8 cellular contexts compared by ENCODE assay signal in the genomic region with DNA sequence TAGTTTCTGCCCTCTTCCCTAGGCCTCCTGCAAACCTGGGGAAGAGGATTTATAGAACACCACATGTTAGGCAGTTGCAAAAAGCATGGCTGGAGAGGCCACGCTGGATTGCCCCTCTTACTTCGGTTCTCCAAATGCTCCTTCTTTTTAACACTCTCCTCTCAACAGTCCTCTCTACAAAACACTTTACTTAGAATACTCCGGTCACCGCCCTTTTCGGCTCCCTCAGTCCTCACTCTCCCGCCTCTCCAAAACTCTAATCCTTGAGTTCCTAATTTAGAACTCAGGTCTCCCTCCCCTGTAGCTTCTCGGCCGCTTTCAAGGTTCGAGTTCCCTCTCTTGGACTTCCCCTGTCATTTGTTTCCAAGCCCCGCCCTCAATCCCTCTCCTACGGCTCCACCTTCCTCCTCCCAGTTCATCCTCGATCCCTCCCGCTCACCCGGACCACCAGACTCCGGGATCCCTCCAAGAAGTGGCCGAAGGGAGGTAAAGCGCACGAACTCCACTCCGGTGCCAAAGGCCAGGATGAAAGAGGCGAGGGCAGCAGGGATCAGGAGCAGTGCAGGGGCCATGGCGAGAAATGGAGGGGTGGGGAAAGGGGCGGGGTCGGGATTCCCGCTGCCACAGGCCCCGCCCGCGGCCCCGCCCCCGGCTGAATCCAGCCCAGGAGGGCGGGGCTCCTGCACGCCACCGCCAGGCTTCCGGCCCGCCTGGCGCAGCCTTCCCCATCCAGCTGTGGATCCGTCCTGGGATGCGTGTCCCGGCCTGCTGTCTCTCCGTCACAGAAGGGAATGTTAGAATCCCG. TPM values are rescaled to one million over a fixed set of nuclear protein-coding genes. Genes with fewer than 3 reads are reported as not detected.
DNase-seq lines count a peak whose midpoint lies in the region; ATAC-seq, FAIRE-seq and TF ChIP-seq lines count a peak whose summit lies in the region.

A gene with protein sequence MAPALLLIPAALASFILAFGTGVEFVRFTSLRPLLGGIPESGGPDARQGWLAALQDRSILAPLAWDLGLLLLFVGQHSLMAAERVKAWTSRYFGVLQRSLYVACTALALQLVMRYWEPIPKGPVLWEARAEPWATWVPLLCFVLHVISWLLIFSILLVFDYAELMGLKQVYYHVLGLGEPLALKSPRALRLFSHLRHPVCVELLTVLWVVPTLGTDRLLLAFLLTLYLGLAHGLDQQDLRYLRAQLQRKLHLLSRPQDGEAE (minus strand): TSS at position 582 of the 805 bp plus-strand sequence. CDS start 10 bp downstream, at position 572.

- H3K9me3 ChIP-seq in HCT116 (ENCODE audit: control insufficient read depth in 1 of 2, insufficient read depth in 1 of 2, low read depth in 1 of 2, low read length in 2 of 2) = no peaks in the 10 kb centered on the region
- H3K9me3 ChIP-seq in astrocyte (ENCODE audit: insufficient read depth, low read depth, low read length) = no peaks in the 10 kb centered on the region
- no peaks in the 10 kb centered on the region for H3K9me3 ChIP-seq in right atrium auricular region
- no peaks in the 10 kb centered on the region for H3K9me3 ChIP-seq in prostate gland
- no peaks in the 10 kb centered on the region for H3K9me3 ChIP-seq in aorta (ENCODE audit: control insufficient read depth, low read length)

- whole genome bisulfite sequencing in prostate gland = under 1% methylated on average over 40 of the region's 40 CpGs
- WGBS in aorta, 2 donors = 0 to 1% methylated on average over 40 of the region's 40 CpGs

- H3K27me3 ChIP-seq in HCT116 (ENCODE audit: insufficient read depth, low read length) (no peaks in the 10 kb centered on the region), astrocyte (ENCODE audit: insufficient read depth, low read length) (no peaks in the 10 kb centered on the region), right atrium auricular region (no peaks in the 10 kb centered on the region), prostate gland (replicated peaks; ENCODE audit: insufficient read depth) (no peaks in the 10 kb centered on the region), aorta (ENCODE audit: control insufficient read depth in 1 of 2, insufficient read depth in 2 of 2, low read length in 1 of 2) (no peaks in the 10 kb centered on the region)

- no peaks in the 10 kb centered on the region for H3K9me2 ChIP-seq in HCT116 (ENCODE audit: insufficient read depth)

- H3K4me3 ChIP-seq in HCT116 (replicated peaks in 1 of 2; ENCODE audit: low read depth in 1 of 2, low read length in 2 of 2) = peak within 1 kb of the TSS; percentile 58 to 61
- H3K4me3 ChIP-seq in astrocyte (ENCODE audit: insufficient read depth, low read depth, low read length) = peak within 1 kb of the TSS; percentile 77
- peak within 1 kb of the TSS; percentile 60 to 67 for H3K4me3 ChIP-seq in right atrium auricular region
- H3K4me3 ChIP-seq in prostate gland = peak within 1 kb of the TSS; percentile 50 to 52
- H3K4me3 ChIP-seq in aorta (ENCODE audit: low read length in 2 of 2) = peak within 1 kb of the TSS; percentile 50 to 69

- no TSS peak for BruUV-seq in HCT116 (replicated peaks; lab: Mats Ljungman, UMichigan)

- DNase-seq in D341Med (ENCODE audit: low spot score) (peak; percentile 94), HCT116 (ENCODE audit: low read depth, low spot score) (no peak), NCI-H2029 (lab: John Stamatoyannopoulos, UW) (peak; percentile 85), astrocyte (ENCODE audit: low read depth) (peak; percentile 61), right atrium auricular region (ENCODE audit: low spot score) (peak; percentile 89), prostate gland (ENCODE audit: low spot score) (peak; percentile 87), aorta (peak; percentile 91 to 95)
- peak; percentile 74 for DNase-seq in T-helper 2 cell treated with Interferon-gamma antibody and Interleukin-4, amounts not matched to agents 5 μg/mL and 100 μg/mL, for 36 hours (ENCODE audit: low spot score)

- H3K4me2 ChIP-seq in HCT116 (ENCODE audit: low read length) (peak within 1 kb of the TSS; percentile 86), astrocyte (ENCODE audit: low read length) (peak within 1 kb of the TSS; percentile 100)

- no peaks in the 10 kb centered on the region for H3K27me3 Mint-ChIP-seq in T-helper 2 cell treated with Interferon-gamma antibody and Interleukin-4, amounts not matched to agents 5 μg/mL and 100 μg/mL, for 36 hours (ENCODE audit: low read depth)
- no peaks in the 10 kb centered on the region for H3K27me3 Mint-ChIP-seq in astrocyte (ENCODE audit: low read depth, unreplicated experiment)

- TF ChIP-seq POLR2A in HCT116 (IDR thresholded peaks at IDR 0.05; ENCODE audit: borderline replicate concordance, extremely low read depth, insufficient read depth, insufficient read length) (peak; percentile 57), prostate gland (IDR thresholded peaks at IDR 0.05) (peak; percentile 22)

- RAD21 ChIA-PET in HCT116 (lab: Charles Lee; ENCODE audit: low non-redundant PET in 1 of 2, low total read pairs in 2 of 2, uncharacterized antibody in 2 of 2, unreplicated experiment in 2 of 2) = interaction anchor here in 1 of 2 experiments (1.6 kb wide), 1 partner anchor 27 kb away, joined by 4 read pairs; the partner anchor contains the start of gene MDC1

- H3K27ac ChIP-seq in HCT116 (ENCODE audit: low read depth, low read length) (peak within 1 kb of the TSS; percentile 77), astrocyte (ENCODE audit: low read depth, low read length) (peak within 1 kb of the TSS; percentile 86), right atrium auricular region (peak within 1 kb of the TSS; percentile 86 to 90), prostate gland (peak within 1 kb of the TSS; percentile 85 to 86), aorta (ENCODE audit: low read depth in 1 of 2, low read length in 2 of 2) (peak within 1 kb of the TSS in 1 of 2 donors; percentile 93)

- FAIRE-seq in astrocyte (lab: Jason Lieb, UNC) = no peak

- H3K9ac ChIP-seq in HCT116 (ENCODE audit: low read length) (peak within 1 kb of the TSS; percentile 67), astrocyte (ENCODE audit: low read length) (peak within 1 kb of the TSS; percentile 83)

- H3K79me2 ChIP-seq in HCT116 (ENCODE audit: insufficient read depth, low read length) = peaks cover 9% of the 10 kb centered on the region
- peaks cover 44% of the 10 kb centered on the region for H3K79me2 ChIP-seq in astrocyte (ENCODE audit: insufficient read depth, low read length)

- peaks cover 40% of the 10 kb centered on the region for H3K4me1 Mint-ChIP-seq in T-helper 2 cell treated with Interferon-gamma antibody and Interleukin-4, amounts not matched to agents 5 μg/mL and 100 μg/mL, for 36 hours (ENCODE audit: low read depth)
- H3K4me1 Mint-ChIP-seq in astrocyte (ENCODE audit: low read depth, unreplicated experiment) = peaks cover 32% of the 10 kb centered on the region

- H4K20me1 ChIP-seq in HCT116 (ENCODE audit: insufficient read depth) (no peaks in the 10 kb centered on the region), astrocyte (ENCODE audit: insufficient read depth, low read length) (peaks cover 8% of the 10 kb centered on the region)

- peak within 1 kb of the TSS; percentile 96 for H3K4me3 Mint-ChIP-seq in T-helper 2 cell treated with Interferon-gamma antibody and Interleukin-4, amounts not matched to agents 5 μg/mL and 100 μg/mL, for 36 hours
- peak within 1 kb of the TSS; percentile 89 for H3K4me3 Mint-ChIP-seq in astrocyte (ENCODE audit: unreplicated experiment)

- peaks cover 15% of the 10 kb centered on the region for H3K36me3 Mint-ChIP-seq in T-helper 2 cell treated with Interferon-gamma antibody and Interleukin-4, amounts not matched to agents 5 μg/mL and 100 μg/mL, for 36 hours (ENCODE audit: low read depth)
- H3K36me3 Mint-ChIP-seq in astrocyte (ENCODE audit: low read depth, unreplicated experiment) = peaks cover 7% of the 10 kb centered on the region

- H3K4me1 ChIP-seq in HCT116 (ENCODE audit: control insufficient read depth in 1 of 2, insufficient read depth in 2 of 2, low read length in 2 of 2) = peaks cover 45 to 64% of the 10 kb centered on the region in 2 experiments
- H3K4me1 ChIP-seq in astrocyte (ENCODE audit: insufficient read depth, low read length) = peaks cover 34% of the 10 kb centered on the region
- H3K4me1 ChIP-seq in right atrium auricular region = peaks cover 0 to 45% of the 10 kb centered on the region in 2 donors
- no peaks in the 10 kb centered on the region for H3K4me1 ChIP-seq in prostate gland (replicated peaks)
- H3K4me1 ChIP-seq in aorta (ENCODE audit: control insufficient read depth in 1 of 2, insufficient read depth in 2 of 2, low read length in 2 of 2) = no peaks in the 10 kb centered on the region

- no peak for TF ChIP-seq RAD21 in HCT116 (IDR thresholded peaks at IDR 0.05; ENCODE audit: low read depth)

- POLR2A ChIA-PET in HCT116 (lab: Charles Lee) = interaction anchor here (0.7 to 3.5 kb wide), 6 partner anchors 9 to 40 kb away, joined by 3 to 25 read pairs (median 3); partner anchors contain the start of genes DHX16, MDC1 and TUBB

- intact Hi-C loops in HCT116 (cut with micrococcal nuclease) = loop anchor here (1.0 kb wide), 1 partner anchor 27 kb away; the partner anchor contains the start of gene MDC1
- intact Hi-C loops in prostate gland (cut with DNase I) = no loop called here
- intact Hi-C loops in aorta (cut with DNase I) = no loop called here

- no peak for TF ChIP-seq CTCF in HCT116 (IDR thresholded peaks at IDR 0.05 in 2 of 3, conservative IDR thresholded peaks at IDR 0.05 in 1 of 3; ENCODE audit: borderline replicate concordance in 1 of 3, insufficient read depth in 1 of 3, low read depth in 2 of 3, low read length in 2 of 3)
- no peak for TF ChIP-seq CTCF in astrocyte (IDR thresholded peaks at IDR 0.05; ENCODE audit: insufficient read depth, low read depth, low read length)
- no peak for TF ChIP-seq CTCF in right atrium auricular region (IDR thresholded peaks at IDR 0.05)
- peak in 2 of 4 experiments; percentile 13 to 19 for TF ChIP-seq CTCF in prostate gland (IDR thresholded peaks at IDR 0.05)

- CTCF ChIA-PET in HCT116 (lab: Charles Lee) = interaction anchor here (1.5 kb wide), 1 partner anchor 12 kb away, joined by 9 read pairs; no protein-coding TSS in a partner anchor

- H2AFZ ChIP-seq in HCT116 (ENCODE audit: low read depth, low read length, poor library complexity, severe bottlenecking) (no peak within 1 kb of the TSS), astrocyte (ENCODE audit: low read depth, low read length) (peak within 1 kb of the TSS; percentile 92)

- H3K36me3 ChIP-seq in HCT116 (ENCODE audit: control insufficient read depth in 1 of 2, insufficient read depth in 2 of 2, low read length in 2 of 2) (no peaks in the 10 kb centered on the region), astrocyte (ENCODE audit: insufficient read depth, low read length) (no peaks in the 10 kb centered on the region), right atrium auricular region (no peaks in the 10 kb centered on the region), prostate gland (no peaks in the 10 kb centered on the region), aorta (ENCODE audit: control insufficient read depth in 1 of 2, insufficient read depth in 2 of 2, low read length in 1 of 2) (no peaks in the 10 kb centered on the region)

- ATAC-seq in HCT116 = peak; percentile 68
- ATAC-seq in aorta (ENCODE audit: low FRiP score) = peak; percentile 76

- no peaks in the 10 kb centered on the region for H3K9me3 Mint-ChIP-seq in T-helper 2 cell treated with Interferon-gamma antibody and Interleukin-4, amounts not matched to agents 5 μg/mL and 100 μg/mL, for 36 hours
- peaks cover 2% of the 10 kb centered on the region for H3K9me3 Mint-ChIP-seq in astrocyte (ENCODE audit: unreplicated experiment)

- H3K27ac Mint-ChIP-seq in T-helper 2 cell treated with Interferon-gamma antibody and Interleukin-4, amounts not matched to agents 5 μg/mL and 100 μg/mL, for 36 hours = peak within 1 kb of the TSS; percentile 80
- H3K27ac Mint-ChIP-seq in astrocyte (ENCODE audit: unreplicated experiment) = peak within 1 kb of the TSS; percentile 92

RNA-seq across cellular contexts. Expression of the gene that starts here (rescaled TPM):
- total RNA-seq in HCT116 (2021; ENCODE audit: unreplicated experiment) (13.6 TPM), astrocyte (12.2 and 12.8 TPM in 2 replicates), right atrium auricular region (1 to 10 TPM; 2.2 to 4.2 TPM), prostate gland (1 to 10 TPM; 5.9 to 7.3 TPM), aorta (10 to 100 TPM; 13.0 to 15.0 TPM)
- 13.3 and 18.6 TPM in 2 replicates for polyA plus RNA-seq in HCT116 (2012)
- polyA plus RNA-seq in aorta = 10 to 100 TPM in 1 of 2 donors, 1 to 10 TPM in 1; 5.6 to 19.6 TPM
